In the genomic region with DNA sequence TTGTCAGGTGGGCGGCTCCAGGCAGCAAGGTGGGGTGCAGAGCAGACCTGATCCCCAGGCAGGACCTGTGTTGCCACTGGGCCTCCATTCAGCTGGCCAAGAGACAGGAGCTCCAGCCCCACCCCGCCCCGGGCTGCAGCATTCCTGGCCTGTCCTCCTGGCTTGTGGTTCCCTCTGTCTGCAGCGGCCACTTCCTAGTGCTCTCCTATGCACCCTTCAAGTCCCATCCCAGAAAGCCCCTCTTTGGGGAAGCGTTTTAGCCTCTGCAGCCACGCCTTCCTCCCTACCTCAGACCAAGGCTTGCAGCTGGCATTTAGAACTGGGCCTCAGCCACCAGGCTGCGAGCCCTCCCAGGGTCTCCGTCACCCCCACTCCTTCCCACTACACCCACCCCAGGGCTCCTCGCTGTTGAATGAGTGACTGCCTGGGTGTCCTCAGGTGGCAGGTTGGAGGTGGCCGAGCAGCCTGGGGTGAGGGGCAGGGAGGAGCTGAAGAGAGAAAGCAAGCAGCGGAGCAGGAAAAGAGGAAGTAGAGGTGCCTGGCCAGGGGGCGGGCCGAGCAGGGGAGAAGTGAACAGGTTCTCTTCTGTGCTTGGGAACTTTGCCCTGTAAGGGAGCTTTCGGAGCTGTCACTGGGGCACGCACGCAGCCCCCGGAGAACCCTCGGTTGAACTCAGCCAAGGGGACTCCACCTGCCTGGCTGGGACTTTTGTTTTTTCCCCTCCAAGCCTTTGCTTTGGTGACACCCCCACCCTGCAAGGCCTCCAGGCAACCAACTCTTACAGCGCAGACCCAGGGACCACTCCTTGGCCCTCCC, we compare ENCODE assay signal across 1 cellular context.
TF ChIP-seq lines count a peak whose summit lies in the region.

No MANE protein-coding gene starts in this region.

TF ChIP-seq in GM12878, 131 proteins besides CTCF, POLR2A, EP300 and RAD21 (continued from another document and continues in another):
- peak; percentile 14; the same call in 1 of the 2 replicates for TF ChIP-seq LARP7 (IDR thresholded peaks at IDR 0.05)
- TF ChIP-seq SMAD5 (IDR thresholded peaks at IDR 0.05; ENCODE audit: low read depth): 0 out of 2 replicates have a peak, but pooled peaks have one; percentile 47
- TF ChIP-seq TAF1 (IDR thresholded peaks at IDR 0.05; ENCODE audit: borderline replicate concordance, low read depth, low read length): peak; percentile 55; the same call in 1 of the 2 replicates
- 0 out of 2 replicates have a peak, but pooled peaks have one; percentile 13 for TF ChIP-seq WRNIP1 (IDR thresholded peaks at IDR 0.05; ENCODE audit: borderline replicate concordance, low read depth, low read length)
- no peak for TF ChIP-seq KDM1A (IDR thresholded peaks at IDR 0.05; ENCODE audit: borderline replicate concordance)
- TF ChIP-seq, protein P1, sequence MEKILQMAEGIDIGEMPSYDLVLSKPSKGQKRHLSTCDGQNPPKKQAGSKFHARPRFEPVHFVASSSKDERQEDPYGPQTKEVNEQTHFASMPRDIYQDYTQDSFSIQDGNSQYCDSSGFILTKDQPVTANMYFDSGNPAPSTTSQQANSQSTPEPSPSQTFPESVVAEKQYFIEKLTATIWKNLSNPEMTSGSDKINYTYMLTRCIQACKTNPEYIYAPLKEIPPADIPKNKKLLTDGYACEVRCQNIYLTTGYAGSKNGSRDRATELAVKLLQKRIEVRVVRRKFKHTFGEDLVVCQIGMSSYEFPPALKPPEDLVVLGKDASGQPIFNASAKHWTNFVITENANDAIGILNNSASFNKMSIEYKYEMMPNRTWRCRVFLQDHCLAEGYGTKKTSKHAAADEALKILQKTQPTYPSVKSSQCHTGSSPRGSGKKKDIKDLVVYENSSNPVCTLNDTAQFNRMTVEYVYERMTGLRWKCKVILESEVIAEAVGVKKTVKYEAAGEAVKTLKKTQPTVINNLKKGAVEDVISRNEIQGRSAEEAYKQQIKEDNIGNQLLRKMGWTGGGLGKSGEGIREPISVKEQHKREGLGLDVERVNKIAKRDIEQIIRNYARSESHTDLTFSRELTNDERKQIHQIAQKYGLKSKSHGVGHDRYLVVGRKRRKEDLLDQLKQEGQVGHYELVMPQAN (conservative IDR thresholded peaks at IDR 0.05): no peak; the same call in 1 of the 2 replicates
- TF ChIP-seq MEF2B (IDR thresholded peaks at IDR 0.05; ENCODE audit: partially characterized antibody, poor library complexity, severe bottlenecking): peak; percentile 89
- no peak for TF ChIP-seq ZNF622 (IDR thresholded peaks at IDR 0.05)
- TF ChIP-seq, protein P2, sequence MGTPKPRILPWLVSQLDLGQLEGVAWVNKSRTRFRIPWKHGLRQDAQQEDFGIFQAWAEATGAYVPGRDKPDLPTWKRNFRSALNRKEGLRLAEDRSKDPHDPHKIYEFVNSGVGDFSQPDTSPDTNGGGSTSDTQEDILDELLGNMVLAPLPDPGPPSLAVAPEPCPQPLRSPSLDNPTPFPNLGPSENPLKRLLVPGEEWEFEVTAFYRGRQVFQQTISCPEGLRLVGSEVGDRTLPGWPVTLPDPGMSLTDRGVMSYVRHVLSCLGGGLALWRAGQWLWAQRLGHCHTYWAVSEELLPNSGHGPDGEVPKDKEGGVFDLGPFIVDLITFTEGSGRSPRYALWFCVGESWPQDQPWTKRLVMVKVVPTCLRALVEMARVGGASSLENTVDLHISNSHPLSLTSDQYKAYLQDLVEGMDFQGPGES (IDR thresholded peaks at IDR 0.05): no peak
- TF ChIP-seq, protein P3, sequence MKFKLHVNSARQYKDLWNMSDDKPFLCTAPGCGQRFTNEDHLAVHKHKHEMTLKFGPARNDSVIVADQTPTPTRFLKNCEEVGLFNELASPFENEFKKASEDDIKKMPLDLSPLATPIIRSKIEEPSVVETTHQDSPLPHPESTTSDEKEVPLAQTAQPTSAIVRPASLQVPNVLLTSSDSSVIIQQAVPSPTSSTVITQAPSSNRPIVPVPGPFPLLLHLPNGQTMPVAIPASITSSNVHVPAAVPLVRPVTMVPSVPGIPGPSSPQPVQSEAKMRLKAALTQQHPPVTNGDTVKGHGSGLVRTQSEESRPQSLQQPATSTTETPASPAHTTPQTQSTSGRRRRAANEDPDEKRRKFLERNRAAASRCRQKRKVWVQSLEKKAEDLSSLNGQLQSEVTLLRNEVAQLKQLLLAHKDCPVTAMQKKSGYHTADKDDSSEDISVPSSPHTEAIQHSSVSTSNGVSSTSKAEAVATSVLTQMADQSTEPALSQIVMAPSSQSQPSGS (IDR thresholded peaks at IDR 0.05; ENCODE audit: low read length): no peak
- TF ChIP-seq SP1 (IDR thresholded peaks at IDR 0.05; ENCODE audit: low read depth, low read length): peak; percentile 36
- TF ChIP-seq NFIC (IDR thresholded peaks at IDR 0.05; ENCODE audit: low read depth, low read length): no peak
- TF ChIP-seq POLR2AphosphoS5 (IDR thresholded peaks at IDR 0.05; ENCODE audit: low read length): peak; percentile 67; the same call in 1 of the 2 replicates
- no peak for TF ChIP-seq PML (IDR thresholded peaks at IDR 0.05; ENCODE audit: low read length)
- TF ChIP-seq, protein P4, sequence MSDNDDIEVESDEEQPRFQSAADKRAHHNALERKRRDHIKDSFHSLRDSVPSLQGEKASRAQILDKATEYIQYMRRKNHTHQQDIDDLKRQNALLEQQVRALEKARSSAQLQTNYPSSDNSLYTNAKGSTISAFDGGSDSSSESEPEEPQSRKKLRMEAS (IDR thresholded peaks at IDR 0.05; ENCODE audit: low read depth, low read length): no peak
- peak; percentile 71 for TF ChIP-seq EED (IDR thresholded peaks at IDR 0.05; ENCODE audit: low read depth)
- TF ChIP-seq ZSCAN29 (IDR thresholded peaks at IDR 0.05): no peak
- peak; percentile 78 for TF ChIP-seq GATAD2B (conservative IDR thresholded peaks at IDR 0.05; ENCODE audit: low read depth)
- no peak for TF ChIP-seq YBX1 (IDR thresholded peaks at IDR 0.05)
- peak in 1 of 2 experiments; percentile 64; a peak in 2 of 4 replicates for TF ChIP-seq SRF (IDR thresholded peaks at IDR 0.05; ENCODE audit: low read depth in 2 of 2, low read length in 2 of 2)
- TF ChIP-seq, protein P5, sequence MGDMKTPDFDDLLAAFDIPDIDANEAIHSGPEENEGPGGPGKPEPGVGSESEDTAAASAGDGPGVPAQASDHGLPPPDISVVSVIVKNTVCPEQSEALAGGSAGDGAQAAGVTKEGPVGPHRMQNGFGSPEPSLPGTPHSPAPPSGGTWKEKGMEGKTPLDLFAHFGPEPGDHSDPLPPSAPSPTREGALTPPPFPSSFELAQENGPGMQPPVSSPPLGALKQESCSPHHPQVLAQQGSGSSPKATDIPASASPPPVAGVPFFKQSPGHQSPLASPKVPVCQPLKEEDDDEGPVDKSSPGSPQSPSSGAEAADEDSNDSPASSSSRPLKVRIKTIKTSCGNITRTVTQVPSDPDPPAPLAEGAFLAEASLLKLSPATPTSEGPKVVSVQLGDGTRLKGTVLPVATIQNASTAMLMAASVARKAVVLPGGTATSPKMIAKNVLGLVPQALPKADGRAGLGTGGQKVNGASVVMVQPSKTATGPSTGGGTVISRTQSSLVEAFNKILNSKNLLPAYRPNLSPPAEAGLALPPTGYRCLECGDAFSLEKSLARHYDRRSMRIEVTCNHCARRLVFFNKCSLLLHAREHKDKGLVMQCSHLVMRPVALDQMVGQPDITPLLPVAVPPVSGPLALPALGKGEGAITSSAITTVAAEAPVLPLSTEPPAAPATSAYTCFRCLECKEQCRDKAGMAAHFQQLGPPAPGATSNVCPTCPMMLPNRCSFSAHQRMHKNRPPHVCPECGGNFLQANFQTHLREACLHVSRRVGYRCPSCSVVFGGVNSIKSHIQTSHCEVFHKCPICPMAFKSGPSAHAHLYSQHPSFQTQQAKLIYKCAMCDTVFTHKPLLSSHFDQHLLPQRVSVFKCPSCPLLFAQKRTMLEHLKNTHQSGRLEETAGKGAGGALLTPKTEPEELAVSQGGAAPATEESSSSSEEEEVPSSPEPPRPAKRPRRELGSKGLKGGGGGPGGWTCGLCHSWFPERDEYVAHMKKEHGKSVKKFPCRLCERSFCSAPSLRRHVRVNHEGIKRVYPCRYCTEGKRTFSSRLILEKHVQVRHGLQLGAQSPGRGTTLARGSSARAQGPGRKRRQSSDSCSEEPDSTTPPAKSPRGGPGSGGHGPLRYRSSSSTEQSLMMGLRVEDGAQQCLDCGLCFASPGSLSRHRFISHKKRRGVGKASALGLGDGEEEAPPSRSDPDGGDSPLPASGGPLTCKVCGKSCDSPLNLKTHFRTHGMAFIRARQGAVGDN (IDR thresholded peaks at IDR 0.05): peak; percentile 50
- TF ChIP-seq SIX5 (IDR thresholded peaks at IDR 0.05; ENCODE audit: low read depth, low read length, severe bottlenecking): no peak
- no peak for TF ChIP-seq SREBF1 (IDR thresholded peaks at IDR 0.05; ENCODE audit: low read length)
- TF ChIP-seq, protein P6, sequence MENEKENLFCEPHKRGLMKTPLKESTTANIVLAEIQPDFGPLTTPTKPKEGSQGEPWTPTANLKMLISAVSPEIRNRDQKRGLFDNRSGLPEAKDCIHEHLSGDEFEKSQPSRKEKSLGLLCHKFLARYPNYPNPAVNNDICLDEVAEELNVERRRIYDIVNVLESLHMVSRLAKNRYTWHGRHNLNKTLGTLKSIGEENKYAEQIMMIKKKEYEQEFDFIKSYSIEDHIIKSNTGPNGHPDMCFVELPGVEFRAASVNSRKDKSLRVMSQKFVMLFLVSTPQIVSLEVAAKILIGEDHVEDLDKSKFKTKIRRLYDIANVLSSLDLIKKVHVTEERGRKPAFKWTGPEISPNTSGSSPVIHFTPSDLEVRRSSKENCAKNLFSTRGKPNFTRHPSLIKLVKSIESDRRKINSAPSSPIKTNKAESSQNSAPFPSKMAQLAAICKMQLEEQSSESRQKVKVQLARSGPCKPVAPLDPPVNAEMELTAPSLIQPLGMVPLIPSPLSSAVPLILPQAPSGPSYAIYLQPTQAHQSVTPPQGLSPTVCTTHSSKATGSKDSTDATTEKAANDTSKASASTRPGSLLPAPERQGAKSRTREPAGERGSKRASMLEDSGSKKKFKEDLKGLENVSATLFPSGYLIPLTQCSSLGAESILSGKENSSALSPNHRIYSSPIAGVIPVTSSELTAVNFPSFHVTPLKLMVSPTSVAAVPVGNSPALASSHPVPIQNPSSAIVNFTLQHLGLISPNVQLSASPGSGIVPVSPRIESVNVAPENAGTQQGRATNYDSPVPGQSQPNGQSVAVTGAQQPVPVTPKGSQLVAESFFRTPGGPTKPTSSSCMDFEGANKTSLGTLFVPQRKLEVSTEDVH (IDR thresholded peaks at IDR 0.05; ENCODE audit: low read depth, partially characterized antibody): no peak
- no peak for TF ChIP-seq ZNF24 (IDR thresholded peaks at IDR 0.05)
- TF ChIP-seq NR2C2 (IDR thresholded peaks at IDR 0.05; ENCODE audit: borderline replicate concordance, control insufficient read depth, insufficient read length, low read depth): no peak
- no peak for TF ChIP-seq RFX5 (IDR thresholded peaks at IDR 0.05; ENCODE audit: low read depth, low read length)
- no peak for TF ChIP-seq NFXL1 (IDR thresholded peaks at IDR 0.05; ENCODE audit: borderline replicate concordance)
- TF ChIP-seq ZNF274 (IDR thresholded peaks at IDR 0.05; ENCODE audit: insufficient read depth, insufficient read length): no peak
- TF ChIP-seq HCFC1 (IDR thresholded peaks at IDR 0.05; ENCODE audit: low read length): no peak
- TF ChIP-seq, protein P7, sequence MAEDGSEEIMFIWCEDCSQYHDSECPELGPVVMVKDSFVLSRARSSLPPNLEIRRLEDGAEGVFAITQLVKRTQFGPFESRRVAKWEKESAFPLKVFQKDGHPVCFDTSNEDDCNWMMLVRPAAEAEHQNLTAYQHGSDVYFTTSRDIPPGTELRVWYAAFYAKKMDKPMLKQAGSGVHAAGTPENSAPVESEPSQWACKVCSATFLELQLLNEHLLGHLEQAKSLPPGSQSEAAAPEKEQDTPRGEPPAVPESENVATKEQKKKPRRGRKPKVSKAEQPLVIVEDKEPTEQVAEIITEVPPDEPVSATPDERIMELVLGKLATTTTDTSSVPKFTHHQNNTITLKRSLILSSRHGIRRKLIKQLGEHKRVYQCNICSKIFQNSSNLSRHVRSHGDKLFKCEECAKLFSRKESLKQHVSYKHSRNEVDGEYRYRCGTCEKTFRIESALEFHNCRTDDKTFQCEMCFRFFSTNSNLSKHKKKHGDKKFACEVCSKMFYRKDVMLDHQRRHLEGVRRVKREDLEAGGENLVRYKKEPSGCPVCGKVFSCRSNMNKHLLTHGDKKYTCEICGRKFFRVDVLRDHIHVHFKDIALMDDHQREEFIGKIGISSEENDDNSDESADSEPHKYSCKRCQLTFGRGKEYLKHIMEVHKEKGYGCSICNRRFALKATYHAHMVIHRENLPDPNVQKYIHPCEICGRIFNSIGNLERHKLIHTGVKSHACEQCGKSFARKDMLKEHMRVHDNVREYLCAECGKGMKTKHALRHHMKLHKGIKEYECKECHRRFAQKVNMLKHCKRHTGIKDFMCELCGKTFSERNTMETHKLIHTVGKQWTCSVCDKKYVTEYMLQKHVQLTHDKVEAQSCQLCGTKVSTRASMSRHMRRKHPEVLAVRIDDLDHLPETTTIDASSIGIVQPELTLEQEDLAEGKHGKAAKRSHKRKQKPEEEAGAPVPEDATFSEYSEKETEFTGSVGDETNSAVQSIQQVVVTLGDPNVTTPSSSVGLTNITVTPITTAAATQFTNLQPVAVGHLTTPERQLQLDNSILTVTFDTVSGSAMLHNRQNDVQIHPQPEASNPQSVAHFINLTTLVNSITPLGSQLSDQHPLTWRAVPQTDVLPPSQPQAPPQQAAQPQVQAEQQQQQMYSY (CRISPR knock-in tag; IDR thresholded peaks at IDR 0.05): 0 out of 2 replicates have a peak, but pooled peaks have one; percentile 17
- TF ChIP-seq MYC (IDR thresholded peaks at IDR 0.05; ENCODE audit: insufficient read depth, insufficient read length, insufficient replicate concordance, low read length, severe bottlenecking): peak; percentile 34
- TF ChIP-seq, protein P8, sequence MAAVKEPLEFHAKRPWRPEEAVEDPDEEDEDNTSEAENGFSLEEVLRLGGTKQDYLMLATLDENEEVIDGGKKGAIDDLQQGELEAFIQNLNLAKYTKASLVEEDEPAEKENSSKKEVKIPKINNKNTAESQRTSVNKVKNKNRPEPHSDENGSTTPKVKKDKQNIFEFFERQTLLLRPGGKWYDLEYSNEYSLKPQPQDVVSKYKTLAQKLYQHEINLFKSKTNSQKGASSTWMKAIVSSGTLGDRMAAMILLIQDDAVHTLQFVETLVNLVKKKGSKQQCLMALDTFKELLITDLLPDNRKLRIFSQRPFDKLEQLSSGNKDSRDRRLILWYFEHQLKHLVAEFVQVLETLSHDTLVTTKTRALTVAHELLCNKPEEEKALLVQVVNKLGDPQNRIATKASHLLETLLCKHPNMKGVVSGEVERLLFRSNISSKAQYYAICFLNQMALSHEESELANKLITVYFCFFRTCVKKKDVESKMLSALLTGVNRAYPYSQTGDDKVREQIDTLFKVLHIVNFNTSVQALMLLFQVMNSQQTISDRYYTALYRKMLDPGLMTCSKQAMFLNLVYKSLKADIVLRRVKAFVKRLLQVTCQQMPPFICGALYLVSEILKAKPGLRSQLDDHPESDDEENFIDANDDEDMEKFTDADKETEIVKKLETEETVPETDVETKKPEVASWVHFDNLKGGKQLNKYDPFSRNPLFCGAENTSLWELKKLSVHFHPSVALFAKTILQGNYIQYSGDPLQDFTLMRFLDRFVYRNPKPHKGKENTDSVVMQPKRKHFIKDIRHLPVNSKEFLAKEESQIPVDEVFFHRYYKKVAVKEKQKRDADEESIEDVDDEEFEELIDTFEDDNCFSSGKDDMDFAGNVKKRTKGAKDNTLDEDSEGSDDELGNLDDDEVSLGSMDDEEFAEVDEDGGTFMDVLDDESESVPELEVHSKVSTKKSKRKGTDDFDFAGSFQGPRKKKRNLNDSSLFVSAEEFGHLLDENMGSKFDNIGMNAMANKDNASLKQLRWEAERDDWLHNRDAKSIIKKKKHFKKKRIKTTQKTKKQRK (IDR thresholded peaks at IDR 0.05; ENCODE audit: low read depth, low read length): no peak
- peak; percentile 93 for TF ChIP-seq SPI1 (IDR thresholded peaks at IDR 0.05; ENCODE audit: borderline replicate concordance, insufficient read depth, low read depth, low read length)
- no peak for TF ChIP-seq BRCA1 (IDR thresholded peaks at IDR 0.05; ENCODE audit: low read depth, low read length)
